In the genomic region with DNA sequence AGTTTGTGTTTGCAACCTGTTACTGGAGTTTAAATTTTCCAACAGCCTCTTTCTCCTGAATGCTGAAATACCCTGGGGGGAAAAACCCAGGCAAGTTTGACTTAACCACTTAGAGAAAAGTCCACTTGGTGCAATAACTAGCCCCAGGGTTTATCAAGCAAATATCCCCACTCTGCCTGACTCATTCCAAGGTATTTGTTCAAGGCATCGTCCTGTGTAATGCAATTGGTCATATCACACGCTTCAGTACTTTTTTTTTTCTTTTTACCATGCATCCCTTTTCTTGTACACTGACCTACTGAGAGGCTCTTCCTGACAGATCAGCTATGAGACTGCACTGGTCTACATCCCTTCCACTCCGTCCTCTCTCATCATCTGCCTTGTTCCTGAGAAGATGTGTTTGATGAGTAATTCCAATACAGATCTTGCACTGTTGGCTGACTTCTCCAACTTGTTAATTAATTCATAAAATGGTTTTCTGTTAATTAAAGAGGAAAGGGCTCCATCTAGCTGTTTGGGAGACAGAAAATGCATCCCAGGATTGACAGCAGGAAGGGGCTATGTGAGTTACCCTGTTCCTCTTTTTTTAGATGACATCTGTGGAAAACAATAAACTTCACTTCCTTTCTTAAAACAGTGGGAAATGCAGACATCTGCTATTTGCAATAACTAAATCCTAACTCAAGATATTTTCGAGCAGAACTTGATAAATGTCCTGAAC, we compare ENCODE assay signal across 10 cellular contexts.
DNase-seq lines count a peak whose midpoint lies in the region; ATAC-seq and TF ChIP-seq lines count a peak whose summit lies in the region.
"Had no signal": no experiment of that assay in that cellular context is flagged by ENCODE, and none has a peak within 500 bp of the region (broad histone marks: within the 10 kb centered on the region; RNA-seq: fewer than 3 reads in every experiment).

No MANE protein-coding gene starts in this region.

- H3K4me3 ChIP-seq in suprapubic skin = no peak overlapping the region
- H3K4me3 ChIP-seq: Peyer's patch had no signal

- no peaks in the 10 kb centered on the region for H3K4me1 Mint-ChIP-seq in CD4-positive, alpha-beta T cell (ENCODE audit: low read depth)

- H3K27me3 ChIP-seq in CD4-positive, alpha-beta T cell (ENCODE audit: control insufficient read depth, insufficient read depth, low read length) = no peaks in the 10 kb centered on the region
- H3K27me3 ChIP-seq in suprapubic skin = no peaks in the 10 kb centered on the region
- H3K27me3 ChIP-seq: Peyer's patch had no signal

- no peaks in the 10 kb centered on the region for H3K36me3 ChIP-seq in suprapubic skin
- H3K36me3 ChIP-seq: Peyer's patch had no signal

- 49% methylated on average over 4 of the region's 4 CpGs for WGBS in suprapubic skin

- ATAC-seq in CD4-positive, alpha-beta T cell (ENCODE audit: poor library complexity) = no peak
- ATAC-seq in GM18858 (IDR thresholded peaks at IDR 0.05; ENCODE audit: unreplicated experiment) = no peak

- no peaks in the 10 kb centered on the region for H3K36me3 Mint-ChIP-seq in CD4-positive, alpha-beta T cell (ENCODE audit: low read depth)

- no peak overlapping the region for H3K27ac Mint-ChIP-seq in CD4-positive, alpha-beta T cell

- POLR2A ChIA-PET in CD4-positive, alpha-beta T cell (lab: Charles Lee) = no interaction called here

- no peak overlapping the region for H3K4me3 Mint-ChIP-seq in CD4-positive, alpha-beta T cell

- H3K27ac ChIP-seq in C4-2B (no peak overlapping the region), suprapubic skin (no peak overlapping the region)
- H3K27ac ChIP-seq in CD4-positive, alpha-beta T cell (ENCODE audit: low read depth, low read length) = no peak overlapping the region
- H3K27ac ChIP-seq: Peyer's patch had no signal

- no peaks in the 10 kb centered on the region for H3K4me1 ChIP-seq in suprapubic skin
- H3K4me1 ChIP-seq: Peyer's patch had no signal

- TF ChIP-seq CTCF in C4-2B (conservative IDR thresholded peaks at IDR 0.05) (peak; percentile 28), suprapubic skin (IDR thresholded peaks at IDR 0.05) (no peak)
- no peak for TF ChIP-seq CTCF in CD4-positive, alpha-beta T cell (IDR thresholded peaks at IDR 0.05)

- DNase-seq in M059J (ENCODE audit: low read depth) = peak; percentile 98
- peak; percentile 86 for DNase-seq in astrocyte of the hippocampus (ENCODE audit: low read depth, low spot score)
- peak; percentile 54 for DNase-seq in left kidney (ENCODE audit: low read depth, low spot score)
- DNase-seq in CD4-positive, alpha-beta T cell = no peak
- no peak for DNase-seq in suprapubic skin (ENCODE audit: low spot score in 2 of 2)
- DNase-seq in OCI-M2 (lab: John Stamatoyannopoulos, UW; ENCODE audit: unreplicated experiment) = no peak
- DNase-seq: effector memory CD4-positive, alpha-beta T cell; Peyer's patch had no signal

- peaks cover 6% of the 10 kb centered on the region for H3K27me3 Mint-ChIP-seq in CD4-positive, alpha-beta T cell

- CTCF ChIA-PET in CD4-positive, alpha-beta T cell (lab: Charles Lee) = no interaction called here

- no peaks in the 10 kb centered on the region for H3K9me3 Mint-ChIP-seq in CD4-positive, alpha-beta T cell

- intact Hi-C loops in CD4-positive, alpha-beta T cell (cut with DNase I, micrococcal nuclease) = no loop called here

- no peaks in the 10 kb centered on the region for H3K9me3 ChIP-seq in CD4-positive, alpha-beta T cell (ENCODE audit: control insufficient read depth, low read length)
- no peaks in the 10 kb centered on the region for H3K9me3 ChIP-seq in suprapubic skin
- H3K9me3 ChIP-seq: Peyer's patch had no signal

- no peak for TF ChIP-seq EP300 in suprapubic skin (IDR thresholded peaks at IDR 0.05)

- no peak for TF ChIP-seq POLR2A in suprapubic skin (IDR thresholded peaks at IDR 0.05)

Comparison
In these comparisons a context has a peak if more than half of its experiments do, and no peak if none do; other contexts are left out.
1. DNase-seq: peak in M059J (single experiment), astrocyte of the hippocampus (single experiment) and left kidney (single experiment); none in CD4-positive, alpha-beta T cell (0 of 10), suprapubic skin (0 of 2) and OCI-M2 (single experiment).